8 cellular contexts compared by ENCODE assay signal in the genomic region with DNA sequence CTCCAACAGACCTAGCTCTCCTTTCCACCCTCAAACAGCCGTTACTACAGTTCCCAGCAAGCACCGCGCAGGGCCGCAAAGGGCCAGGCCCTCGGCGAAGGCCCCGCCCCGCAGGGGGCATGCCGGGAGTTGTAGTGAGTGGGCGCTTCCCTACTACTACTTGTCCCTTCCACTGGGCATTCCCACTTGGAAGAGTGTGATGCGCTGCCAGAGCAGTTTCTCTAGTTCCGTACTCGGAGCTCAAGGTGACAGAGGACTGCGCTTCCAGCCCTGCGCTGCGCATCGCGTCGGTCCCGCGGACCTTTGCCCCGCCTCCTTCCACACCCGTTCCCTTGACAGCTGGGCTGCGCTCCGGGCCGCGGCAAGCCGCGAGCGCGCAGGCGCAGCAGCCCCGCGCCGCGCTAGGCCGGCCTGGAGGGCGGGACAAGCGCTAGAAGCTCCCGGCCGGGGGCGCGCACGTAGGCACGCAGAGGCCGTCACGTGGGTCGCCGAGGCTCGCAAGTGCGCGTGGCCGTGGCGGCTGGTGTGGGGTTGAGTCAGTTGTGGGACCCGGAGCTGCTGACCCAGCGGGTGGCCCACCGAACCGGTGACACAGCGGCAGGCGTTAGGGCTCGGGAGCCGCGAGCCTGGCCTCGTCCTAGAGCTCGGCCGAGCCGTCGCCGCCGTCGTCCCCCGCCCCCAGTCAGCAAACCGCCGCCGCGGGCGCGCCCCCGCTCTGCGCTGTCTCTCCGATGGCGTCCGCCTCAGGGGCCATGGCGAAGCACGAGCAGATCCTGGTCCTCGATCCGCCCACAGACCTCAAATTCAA. TPM values are rescaled to one million over a fixed set of nuclear protein-coding genes. Genes with fewer than 3 reads are reported as not detected.
DNase-seq lines count a peak whose midpoint lies in the region; ATAC-seq and TF ChIP-seq lines count a peak whose summit lies in the region.

A gene with protein sequence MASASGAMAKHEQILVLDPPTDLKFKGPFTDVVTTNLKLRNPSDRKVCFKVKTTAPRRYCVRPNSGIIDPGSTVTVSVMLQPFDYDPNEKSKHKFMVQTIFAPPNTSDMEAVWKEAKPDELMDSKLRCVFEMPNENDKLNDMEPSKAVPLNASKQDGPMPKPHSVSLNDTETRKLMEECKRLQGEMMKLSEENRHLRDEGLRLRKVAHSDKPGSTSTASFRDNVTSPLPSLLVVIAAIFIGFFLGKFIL (plus strand): TSS at position 491 of the 808 bp plus-strand sequence. CDS start 241 bp downstream, at position 732.

- peak; percentile 89 for ATAC-seq in GM23338

- DNase-seq in Daoy (ENCODE audit: low read depth) (peak; percentile 98), GM23338 (ENCODE audit: low spot score) (peak; percentile 97), Kasumi-1 (lab: John Stamatoyannopoulos, UW) (peak; percentile 91 to 92), RKO (ENCODE audit: low spot score) (peak; percentile 95), activated T-helper 1 cell treated with Interleukin-2 at 50 U/mL for 16 hours (ENCODE audit: low read depth) (peak; percentile 91), esophagus squamous epithelium (lab: John Stamatoyannopoulos, UW) (peak; percentile 74), myocyte (ENCODE audit: low read depth) (peak; percentile 96)
- DNase-seq in stimulated activated CD8-positive, alpha-beta memory T cell treated with anti-CD3 and anti-CD28 coated beads, Interleukin-7, amount 100 ng/mL, for 4 hours (ENCODE audit: low read depth in 2 of 2) = peak; percentile 85 to 94

- H3K27ac ChIP-seq in GM23338 (ENCODE audit: low read depth) (peak within 1 kb of the TSS; percentile 85), esophagus squamous epithelium (peak within 1 kb of the TSS; percentile 99 to 100 (median 100))

- H3K27me3 Mint-ChIP-seq in GM23338 (ENCODE audit: insufficient read depth, low read depth, poor library complexity) = peaks cover 2% of the 10 kb centered on the region

- TF ChIP-seq CTCF in GM23338 (conservative IDR thresholded peaks at IDR 0.05; ENCODE audit: low read depth in 2 of 2) (no peak), esophagus squamous epithelium (IDR thresholded peaks at IDR 0.05) (peak in 1 of 6 experiments; percentile 2)

- no peaks in the 10 kb centered on the region for H3K9me2 ChIP-seq in GM23338 (ENCODE audit: insufficient read depth)

- peak within 1 kb of the TSS; percentile 90 for H2AFZ ChIP-seq in GM23338

- H4K20me1 ChIP-seq in GM23338 (replicated peaks; ENCODE audit: insufficient read depth) = peaks cover 25% of the 10 kb centered on the region

- intact Hi-C loops in esophagus squamous epithelium (cut with DNase I) = no loop called here

- no peaks in the 10 kb centered on the region for H3F3A ChIP-seq in GM23338 (replicated peaks; ENCODE audit: low read depth)

- H3K4me3 Mint-ChIP-seq in GM23338 = peak within 1 kb of the TSS; percentile 85

- peak within 1 kb of the TSS; percentile 77; the same call in 1 of the 2 replicates for H3K27ac Mint-ChIP-seq in GM23338

- H3K36me3 ChIP-seq in GM23338 (ENCODE audit: insufficient read depth) (no peaks in the 10 kb centered on the region), esophagus squamous epithelium (no peaks in the 10 kb centered on the region)

- peak within 1 kb of the TSS; percentile 98 for H3K4me2 ChIP-seq in GM23338

- no peaks in the 10 kb centered on the region for H3K9me3 ChIP-seq in esophagus squamous epithelium

- peaks cover 41% of the 10 kb centered on the region for H3K79me2 ChIP-seq in GM23338 (replicated peaks; ENCODE audit: insufficient read depth)

- H3K27me3 ChIP-seq in GM23338 (ENCODE audit: insufficient read depth) (no peaks in the 10 kb centered on the region), esophagus squamous epithelium (no peaks in the 10 kb centered on the region)

- peaks cover 3% of the 10 kb centered on the region; the same call in 1 of the 3 replicates for H3K36me3 Mint-ChIP-seq in GM23338 (ENCODE audit: low read depth)

- peak within 1 kb of the TSS; percentile 84 for H3K4me3 ChIP-seq in GM23338
- H3K4me3 ChIP-seq in esophagus squamous epithelium = peak within 1 kb of the TSS; percentile 74 to 97 (median 95)

- no peaks in the 10 kb centered on the region for H3K9me3 Mint-ChIP-seq in GM23338

- TF ChIP-seq POLR2A in esophagus squamous epithelium (IDR thresholded peaks at IDR 0.05) = peak in 3 of 4 donors; percentile 78 to 99 (median 96)

- 0% methylated on average over 9 to 23 of the region's 87 CpGs for WGBS in esophagus squamous epithelium, 2 donors

- H3K4me1 ChIP-seq in GM23338 (ENCODE audit: insufficient read depth) (peaks cover 40% of the 10 kb centered on the region), esophagus squamous epithelium (peaks cover 24 to 43% (median 32%) of the 10 kb centered on the region in 3 donors)

- peaks cover 18% of the 10 kb centered on the region for H3K4me1 Mint-ChIP-seq in GM23338

TF ChIP-seq in GM23338, 12 proteins besides CTCF, POLR2A, EP300 and RAD21:
- no peak for TF ChIP-seq STAT1 (IDR thresholded peaks at IDR 0.05; ENCODE audit: unreplicated experiment)
- TF ChIP-seq EZH2phosphoT487 (IDR thresholded peaks at IDR 0.05; ENCODE audit: unreplicated experiment) = no peak
- peak; percentile 86 for TF ChIP-seq POLR2AphosphoS5 (IDR thresholded peaks at IDR 0.05; ENCODE audit: low read depth)
- TF ChIP-seq, protein P1, sequence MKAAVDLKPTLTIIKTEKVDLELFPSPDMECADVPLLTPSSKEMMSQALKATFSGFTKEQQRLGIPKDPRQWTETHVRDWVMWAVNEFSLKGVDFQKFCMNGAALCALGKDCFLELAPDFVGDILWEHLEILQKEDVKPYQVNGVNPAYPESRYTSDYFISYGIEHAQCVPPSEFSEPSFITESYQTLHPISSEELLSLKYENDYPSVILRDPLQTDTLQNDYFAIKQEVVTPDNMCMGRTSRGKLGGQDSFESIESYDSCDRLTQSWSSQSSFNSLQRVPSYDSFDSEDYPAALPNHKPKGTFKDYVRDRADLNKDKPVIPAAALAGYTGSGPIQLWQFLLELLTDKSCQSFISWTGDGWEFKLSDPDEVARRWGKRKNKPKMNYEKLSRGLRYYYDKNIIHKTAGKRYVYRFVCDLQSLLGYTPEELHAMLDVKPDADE (IDR thresholded peaks at IDR 0.05) = peak; percentile 94
- peak; percentile 25 for TF ChIP-seq CREB1 (CRISPR knock-in tag; IDR thresholded peaks at IDR 0.05; ENCODE audit: low read depth)

RNA-seq across cellular contexts. Expression of the gene that starts here (rescaled TPM):
- 323 and 410 TPM in 2 replicates for total RNA-seq in Daoy (2014; rRNA removed; shearing (Covaris generic))
- total RNA-seq in GM23338 (2014; rRNA removed; shearing (Covaris generic)) = 166 and 178 TPM in 2 replicates
- 158 and 162 TPM in 2 replicates for polyA plus RNA-seq in GM23338 (2016; fragmentation: Nextera tagmentation; extraction: Ambion mirVana)
- total RNA-seq in esophagus squamous epithelium (100 to 1,000 TPM; 252 to 287 (median 268) TPM), myocyte (281 and 387 TPM in 2 replicates)
- 144 TPM for polyA plus RNA-seq in myocyte (2012)

Comparison
In these comparisons a context has a peak if more than half of its experiments do, and no peak if none do; other contexts are left out.
1. Peak in every context shown above with its lines: DNase-seq, ATAC-seq, H3K4me3 ChIP-seq and H3K27ac ChIP-seq.